ENCODE assay signal across 12 cellular contexts in the genomic region with DNA sequence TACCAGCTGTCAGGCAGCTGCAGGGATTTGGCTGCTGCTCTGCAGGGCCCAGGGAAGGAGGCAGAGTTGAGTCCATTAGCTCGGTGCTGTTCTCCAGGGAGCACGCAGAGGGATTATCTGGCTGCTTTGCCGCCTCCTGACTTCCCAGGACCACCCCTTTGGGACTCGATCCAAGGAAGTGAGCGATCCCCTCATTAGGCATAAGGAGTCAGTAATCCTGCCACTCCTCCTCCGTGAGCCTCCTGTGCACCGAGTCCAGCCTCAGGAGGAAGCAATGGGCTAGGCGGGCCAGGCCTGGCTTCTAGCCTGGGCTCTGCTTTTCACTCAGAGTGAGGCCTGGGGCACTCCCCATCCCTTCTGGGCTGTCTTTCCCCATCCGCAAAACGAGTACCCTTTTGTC.
DNase-seq lines count a peak whose midpoint lies in the region; TF ChIP-seq lines count a peak whose summit lies in the region.
"Had no signal": no experiment of that assay in that cellular context is flagged by ENCODE, and none has a peak within 500 bp of the region (broad histone marks: within the 10 kb centered on the region; RNA-seq: fewer than 3 reads in every experiment).

No MANE protein-coding gene starts in this region.

- no peak overlapping the region for H3K27ac ChIP-seq in testis
- H3K27ac ChIP-seq: transverse colon had no signal

- intact Hi-C loops in cardiac septum (cut with DNase I), result no loop called here
- intact Hi-C loops in testis (cut with DNase I; ENCODE audit: low total_unique reads), result no loop called here

- H3K4me1 ChIP-seq in testis, result peaks cover 5% of the 10 kb centered on the region

- 51 to 54% methylated on average over 6 to 10 of the region's 10 CpGs for WGBS in testis, 2 donors

- no peaks in the 10 kb centered on the region for H3K36me3 ChIP-seq in testis (ENCODE audit: low read depth, missing control alignments)
- H3K36me3 ChIP-seq: transverse colon had no signal

- H3K4me3 ChIP-seq in testis, result no peak overlapping the region
- H3K4me3 ChIP-seq: GM12878, transverse colon had no signal

- TF ChIP-seq CTCF in testis (IDR thresholded peaks at IDR 0.05), result no peak

- no peaks in the 10 kb centered on the region for H3K9me3 ChIP-seq in testis
- H3K9me3 ChIP-seq: transverse colon had no signal

- H3K27me3 ChIP-seq in testis, result no peaks in the 10 kb centered on the region
- H3K27me3 ChIP-seq: transverse colon had no signal

- DNase-seq in NCI-H345 (lab: John Stamatoyannopoulos, UW) (peak; percentile 18), NCI-H345 treated with DMSO at 0.1 percent for 48 hours (lab: John Stamatoyannopoulos, UW; ENCODE audit: unreplicated experiment) (no peak), NCI-H524 (lab: John Stamatoyannopoulos, UW) (peak; percentile 71 to 91), cardiac septum (ENCODE audit: low spot score) (peak; percentile 60), testis (peak; percentile 36), SW480 (ENCODE audit: low spot score) (no peak), Kasumi-1 (lab: John Stamatoyannopoulos, UW) (no peak)
- DNase-seq in effector CD8-positive, alpha-beta T cell (lab: John Stamatoyannopoulos, UW), result no peak
- DNase-seq: activated CD4-positive, alpha-beta T cell treated with anti-CD3 and anti-CD28 coated beads for 4 hours; T-cell; transverse colon had no signal

- TF ChIP-seq POLR2A in testis (IDR thresholded peaks at IDR 0.05), result no peak

Comparison
In these comparisons a context has a peak if more than half of its experiments do, and no peak if none do; other contexts are left out.
1. DNase-seq: peak in NCI-H345 (single experiment), NCI-H524 (2 of 2), cardiac septum (single experiment) and testis (single experiment); none in NCI-H345 treated with DMSO at 0.1 percent for 48 hours (single experiment), SW480 (single experiment), effector CD8-positive, alpha-beta T cell (single experiment) and Kasumi-1 (0 of 2).